ENCODE assay signal across 16 cellular contexts in genomic region chr14:77950371-77950770, GRCh38.
DNase-seq lines count a peak whose midpoint lies in the region; ATAC-seq and TF ChIP-seq lines count a peak whose summit lies in the region.
"Had no signal": no experiment of that assay in that cellular context is flagged by ENCODE, and none has a peak within 500 bp of the region (broad histone marks: within the 10 kb centered on the region; RNA-seq: fewer than 3 reads in every experiment).

No MANE protein-coding gene starts in this region.

- H3K9me3 ChIP-seq in right cardiac atrium (ENCODE audit: control insufficient read depth, low read length): peaks cover 3% of the 10 kb centered on the region

- no peaks in the 10 kb centered on the region for H3K27me3 ChIP-seq in right cardiac atrium (ENCODE audit: control insufficient read depth, insufficient read depth)
- H3K27me3 ChIP-seq in dorsolateral prefrontal cortex: no peaks in the 10 kb centered on the region

- DNase-seq in cardiac septum (ENCODE audit: low spot score) (peak; percentile 67), right cardiac atrium (no peak), dorsolateral prefrontal cortex (peak in 8 of 10 donors; percentile 34 to 78 (median 60)), omental fat pad (ENCODE audit: low spot score) (no peak), RKO (ENCODE audit: low spot score) (no peak), COR-L47 (lab: John Stamatoyannopoulos, UW) (no peak), hippocampal formation (lab: John Stamatoyannopoulos, UW) (no peak), NCI-H1930 (lab: John Stamatoyannopoulos, UW) (no peak)
- DNase-seq: 8988T, Caco-2, HCEC 1CT, NCI-H1417 treated with DMSO at 0.1 percent for 48 hours, NCI-H2081, NCI-H69, PC-3, SHP77 had no signal

- H3K4me1 ChIP-seq in right cardiac atrium (ENCODE audit: control insufficient read depth, insufficient read depth, low read length): no peaks in the 10 kb centered on the region
- H3K4me1 ChIP-seq: Caco-2 had no signal

- H3K4me3 ChIP-seq in right cardiac atrium (ENCODE audit: low read length): no peak overlapping the region
- H3K4me3 ChIP-seq in dorsolateral prefrontal cortex: no peak overlapping the region

- TF ChIP-seq CTCF in dorsolateral prefrontal cortex (IDR thresholded peaks at IDR 0.05 in 54 of 56, conservative IDR thresholded peaks at IDR 0.05 in 2 of 56; ENCODE audit: low read depth in 1 of 56, partially characterized antibody in 56 of 56) (no peak), omental fat pad (IDR thresholded peaks at IDR 0.05) (no peak)

- WGBS in right cardiac atrium: 48% methylated on average over 3 of the region's 3 CpGs

- intact Hi-C loops in cardiac septum (cut with DNase I) (no loop called here), right cardiac atrium (cut with DNase I) (no loop called here), dorsolateral prefrontal cortex (cut with DNase I) (loop anchor here in 1 of 2 donors (10.0 kb wide), 1 partner anchor 824 kb away; no protein-coding TSS in a partner anchor)

- ATAC-seq in right cardiac atrium (no peak), omental fat pad (ENCODE audit: low FRiP score) (peak; percentile 62)
- ATAC-seq: PC-3 had no signal

- H3K27ac ChIP-seq in right cardiac atrium (ENCODE audit: low read length) (no peak overlapping the region), dorsolateral prefrontal cortex (no peak overlapping the region)

Comparison
In these comparisons a context has a peak if more than half of its experiments do, and no peak if none do; other contexts are left out.
1. DNase-seq: peak in cardiac septum (single experiment) and dorsolateral prefrontal cortex (8 of 10); none in right cardiac atrium (0 of 3), omental fat pad (single experiment), RKO (single experiment), COR-L47 (single experiment), hippocampal formation (0 of 2) and NCI-H1930 (0 of 2).